Comparison of ENCODE assay signal across 15 cellular contexts in the genomic region with DNA sequence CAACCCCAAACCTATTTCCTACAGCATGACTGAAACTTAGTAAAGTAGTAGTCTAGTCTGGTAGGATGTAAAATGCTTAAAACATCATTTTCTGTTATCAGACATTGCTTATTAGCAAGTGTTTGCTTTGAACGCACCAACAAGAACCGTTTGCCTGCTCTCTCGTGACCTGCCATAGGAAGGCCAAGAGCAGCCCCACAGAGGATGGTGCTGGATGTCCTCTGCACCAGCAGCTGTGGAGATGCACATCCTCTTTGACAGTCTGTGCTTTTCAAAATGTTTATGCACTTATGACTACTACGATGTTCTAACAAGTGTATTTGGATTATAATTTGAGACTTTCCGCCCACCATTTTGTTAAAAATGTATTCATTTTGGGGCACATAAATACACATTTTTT. TPM values are rescaled to one million over a fixed set of nuclear protein-coding genes. Genes with fewer than 3 reads are reported as not detected.
DNase-seq lines count a peak whose midpoint lies in the region; TF ChIP-seq lines count a peak whose summit lies in the region.
"Had no signal": no experiment of that assay in that cellular context is flagged by ENCODE, and none has a peak within 500 bp of the region (broad histone marks: within the 10 kb centered on the region; RNA-seq: fewer than 3 reads in every experiment).

No MANE protein-coding gene starts in this region.

- no peak overlapping the region for H3K4me3 ChIP-seq in dorsolateral prefrontal cortex
- H3K4me3 ChIP-seq: GM23338 had no signal

- TF ChIP-seq CTCF in dorsolateral prefrontal cortex (IDR thresholded peaks at IDR 0.05 in 54 of 56, conservative IDR thresholded peaks at IDR 0.05 in 2 of 56; ENCODE audit: low read depth in 1 of 56, partially characterized antibody in 56 of 56), result no peak

- DNase-seq in dorsolateral prefrontal cortex (no peak), substantia nigra (lab: John Stamatoyannopoulos, UW) (peak in 3 of 49 donors; percentile 26 to 45 (median 26)), KG1 (lab: John Stamatoyannopoulos, UW) (no peak), NOMO-1 treated with dmso at 0.1 percent for 144 hours (lab: John Stamatoyannopoulos, UW; ENCODE audit: unreplicated experiment) (no peak), foreskin melanocyte (no peak)
- DNase-seq: AML-193; CD4-positive, alpha-beta T cell; DMS153; DMS79; GDM1; H7; HFFc6 had no signal

- intact Hi-C loops in dorsolateral prefrontal cortex (cut with DNase I), result loop anchor here (5.0 to 10.0 kb wide), 4 partner anchors 59 to 446 kb away; a partner anchor contains a TSS

- H3K27ac ChIP-seq in angular gyrus (ENCODE audit: low read depth, low read length) (peak overlapping the region; percentile 83), dorsolateral prefrontal cortex (peak overlapping the region; percentile 11 to 95 (median 88)), substantia nigra (ENCODE audit: low read depth, low read length, poor library complexity, severe bottlenecking) (peak overlapping the region; percentile 66)
- H3K27ac ChIP-seq: C4-2B had no signal

- H3K27me3 ChIP-seq in dorsolateral prefrontal cortex, result no peaks in the 10 kb centered on the region

RNA-seq across cellular contexts. Expression of a gene that starts 59.6 kb away (rescaled TPM):
- total RNA-seq in dorsolateral prefrontal cortex, result 100 to 1,000 TPM in 47 of 120 experiments, 10 to 100 TPM in 73; 30.4 to 316 (median 86.1) TPM
